Comparison of ENCODE assay signal across 14 cellular contexts in genomic region chr3:5020262-5020722, GRCh38. TPM values are rescaled to one million over a fixed set of nuclear protein-coding genes. Genes with fewer than 3 reads are reported as not detected.
DNase-seq lines count a peak whose midpoint lies in the region; ATAC-seq lines count a peak whose summit lies in the region.
"Had no signal": no experiment of that assay in that cellular context is flagged by ENCODE, and none has a peak within 500 bp of the region (broad histone marks: within the 10 kb centered on the region; RNA-seq: fewer than 3 reads in every experiment).

No MANE protein-coding gene starts in this region.

- H3K4me1 Mint-ChIP-seq in activated T-cell treated with anti-CD3 and anti-CD28 coated beads, Interleukin-2, amount 50 U/mL, for 24 hours (ENCODE audit: low read depth): peaks cover 87% of the 10 kb centered on the region
- H3K4me1 Mint-ChIP-seq in activated CD4-positive, alpha-beta memory T cell treated with anti-CD3 and anti-CD28 coated beads for 36 hours (ENCODE audit: low read depth): peaks cover 84% of the 10 kb centered on the region
- H3K4me1 Mint-ChIP-seq in stimulated activated naive CD8-positive, alpha-beta T cell treated with anti-CD3 and anti-CD28 coated beads, Interleukin-15, amount 100 ng/mL, for 72 hours: peaks cover 94% of the 10 kb centered on the region

- no peak for ATAC-seq in stimulated activated naive CD8-positive, alpha-beta T cell treated with anti-CD3 and anti-CD28 coated beads, Interleukin-15, amount 100 ng/mL, for 72 hours
- ATAC-seq in GM18502 (IDR thresholded peaks at IDR 0.05; ENCODE audit: poor library complexity, unreplicated experiment) (no peak), HG02852 (IDR thresholded peaks at IDR 0.05; ENCODE audit: unreplicated experiment) (no peak)

- DNase-seq in activated T-cell treated with anti-CD3 and anti-CD28 coated beads, Interleukin-2, amount 50 U/mL, for 24 hours: no peak
- DNase-seq in activated T-cell treated with anti-CD3 and anti-CD28 coated beads for 4 hours: no peak
- DNase-seq in activated CD4-positive, alpha-beta memory T cell treated with anti-CD3 and anti-CD28 coated beads for 36 hours: no peak
- no peak for DNase-seq in stimulated activated naive CD8-positive, alpha-beta T cell treated with anti-CD3 and anti-CD28 coated beads, Interleukin-15, amount 100 ng/mL, for 72 hours
- DNase-seq in occipital lobe (lab: John Stamatoyannopoulos, UW): no peak
- DNase-seq: activated CD8-positive, alpha-beta memory T cell treated with anti-CD3 and anti-CD28 coated beads, Interleukin-2, amount 50 U/mL, for 4 hours; dorsolateral prefrontal cortex; left ventricle myocardium inferior; NCI-H187; stimulated activated CD4-positive, alpha-beta T cell treated with anti-CD3 and anti-CD28 coated beads, Interleukin-15, amount 100 ng/mL, for 24 hours had no signal

- no peak overlapping the region for H3K4me3 ChIP-seq in esophagus (ENCODE audit: low read depth in 1 of 2, low read length in 2 of 2)
- H3K4me3 ChIP-seq: dorsolateral prefrontal cortex, left ventricle myocardium inferior had no signal

- POLR2A ChIA-PET in activated CD4-positive, alpha-beta memory T cell treated with anti-CD3 and anti-CD28 coated beads for 36 hours (lab: Charles Lee): interaction anchor here (1.7 to 13.1 kb wide), 3 partner anchors 8 to 39 kb away, joined by 4 to 263 read pairs (median 11); partner anchors contain the start of gene BHLHE40

- H3K27me3 ChIP-seq in esophagus (ENCODE audit: control insufficient read depth in 1 of 2, insufficient read depth in 2 of 2, low read length in 2 of 2): no peaks in the 10 kb centered on the region
- H3K27me3 ChIP-seq: dorsolateral prefrontal cortex had no signal

- H3K9me3 Mint-ChIP-seq in activated T-cell treated with anti-CD3 and anti-CD28 coated beads, Interleukin-2, amount 50 U/mL, for 24 hours: no peaks in the 10 kb centered on the region
- H3K9me3 Mint-ChIP-seq in activated CD4-positive, alpha-beta memory T cell treated with anti-CD3 and anti-CD28 coated beads for 36 hours: no peaks in the 10 kb centered on the region
- H3K9me3 Mint-ChIP-seq in stimulated activated naive CD8-positive, alpha-beta T cell treated with anti-CD3 and anti-CD28 coated beads, Interleukin-15, amount 100 ng/mL, for 72 hours: no peaks in the 10 kb centered on the region

- H3K36me3 Mint-ChIP-seq in activated T-cell treated with anti-CD3 and anti-CD28 coated beads, Interleukin-2, amount 50 U/mL, for 24 hours (ENCODE audit: low read depth): no peaks in the 10 kb centered on the region
- H3K36me3 Mint-ChIP-seq in activated CD4-positive, alpha-beta memory T cell treated with anti-CD3 and anti-CD28 coated beads for 36 hours: no peaks in the 10 kb centered on the region

- WGBS in esophagus, 2 donors: 53 to 69% methylated on average over 7 of the region's 7 CpGs

- no peaks in the 10 kb centered on the region for H3K9me3 ChIP-seq in esophagus (ENCODE audit: control insufficient read depth in 2 of 2, insufficient read depth in 1 of 2, low read depth in 1 of 2, low read length in 1 of 2)
- H3K9me3 ChIP-seq: left ventricle myocardium inferior had no signal

- CTCF ChIA-PET in activated CD4-positive, alpha-beta memory T cell treated with anti-CD3 and anti-CD28 coated beads for 36 hours (lab: Charles Lee): interaction anchor here (1.4 to 9.8 kb wide), 3 partner anchors 39 to 309 kb away, joined by 3 to 181 read pairs (median 8); partner anchors contain the start of gene BHLHE40

- no peak overlapping the region for H3K4me3 Mint-ChIP-seq in activated T-cell treated with anti-CD3 and anti-CD28 coated beads, Interleukin-2, amount 50 U/mL, for 24 hours
- H3K4me3 Mint-ChIP-seq in activated CD4-positive, alpha-beta memory T cell treated with anti-CD3 and anti-CD28 coated beads for 36 hours: no peak overlapping the region
- H3K4me3 Mint-ChIP-seq in stimulated activated naive CD8-positive, alpha-beta T cell treated with anti-CD3 and anti-CD28 coated beads, Interleukin-15, amount 100 ng/mL, for 72 hours: peak overlapping the region; percentile 66 to 70

- peaks cover 0 to 13% of the 10 kb centered on the region in 2 donors for H3K4me1 ChIP-seq in esophagus (ENCODE audit: control insufficient read depth in 2 of 2, insufficient read depth in 2 of 2, low read length in 1 of 2)

- no peaks in the 10 kb centered on the region for H3K36me3 ChIP-seq in esophagus (ENCODE audit: control insufficient read depth in 2 of 2, insufficient read depth in 2 of 2, low read length in 1 of 2)
- H3K36me3 ChIP-seq: left ventricle myocardium inferior had no signal

- H3K27me3 Mint-ChIP-seq in activated T-cell treated with anti-CD3 and anti-CD28 coated beads, Interleukin-2, amount 50 U/mL, for 24 hours: no peaks in the 10 kb centered on the region
- no peaks in the 10 kb centered on the region for H3K27me3 Mint-ChIP-seq in activated CD4-positive, alpha-beta memory T cell treated with anti-CD3 and anti-CD28 coated beads for 36 hours
- peaks cover 2% of the 10 kb centered on the region for H3K27me3 Mint-ChIP-seq in stimulated activated naive CD8-positive, alpha-beta T cell treated with anti-CD3 and anti-CD28 coated beads, Interleukin-15, amount 100 ng/mL, for 72 hours

- H3K27ac ChIP-seq in esophagus (ENCODE audit: low read depth in 2 of 2, low read length in 1 of 2): peak overlapping the region; percentile 90 to 93
- H3K27ac ChIP-seq: dorsolateral prefrontal cortex, left ventricle myocardium inferior had no signal

- intact Hi-C loops in activated CD4-positive, alpha-beta memory T cell treated with anti-CD3 and anti-CD28 coated beads for 36 hours (cut with micrococcal nuclease): loop anchor here (5.0 to 10.0 kb wide), 2 partner anchors 528 to 595 kb away; partner anchors contain the start of gene ITPR1

- H3K27ac Mint-ChIP-seq in activated T-cell treated with anti-CD3 and anti-CD28 coated beads, Interleukin-2, amount 50 U/mL, for 24 hours: peak overlapping the region; percentile 68
- H3K27ac Mint-ChIP-seq in activated CD4-positive, alpha-beta memory T cell treated with anti-CD3 and anti-CD28 coated beads for 36 hours: peak overlapping the region; percentile 93
- peak overlapping the region in 1 of 2 donors; percentile 88 for H3K27ac Mint-ChIP-seq in stimulated activated naive CD8-positive, alpha-beta T cell treated with anti-CD3 and anti-CD28 coated beads, Interleukin-15, amount 100 ng/mL, for 72 hours
- H3K27ac Mint-ChIP-seq: progenitor cell of endocrine pancreas had no signal

RNA-seq across cellular contexts. Expression of gene BHLHE40, which starts 41.1 kb away (rescaled TPM):
- 100 to 1,000 TPM; 188 to 195 TPM for total RNA-seq in activated CD4-positive, alpha-beta memory T cell treated with anti-CD3 and anti-CD28 coated beads for 36 hours
- polyA plus RNA-seq in esophagus: 100 to 1,000 TPM in 1 of 2 donors, 10 to 100 TPM in 1; 84.0 to 185 TPM
- total RNA-seq in occipital lobe: 6.6 TPM

Comparison
In these comparisons a context has a peak if more than half of its experiments do, and no peak if none do; other contexts are left out.
1. H3K4me3 Mint-ChIP-seq: peak in stimulated activated naive CD8-positive, alpha-beta T cell treated with anti-CD3 and anti-CD28 coated beads, Interleukin-15, amount 100 ng/mL, for 72 hours (2 of 2); none in activated T-cell treated with anti-CD3 and anti-CD28 coated beads, Interleukin-2, amount 50 U/mL, for 24 hours (single experiment) and activated CD4-positive, alpha-beta memory T cell treated with anti-CD3 and anti-CD28 coated beads for 36 hours (single experiment).
2. RNA of gene BHLHE40, which starts 41.1 kb away (total RNA-seq): 188 to 195 TPM in activated CD4-positive, alpha-beta memory T cell treated with anti-CD3 and anti-CD28 coated beads for 36 hours; 6.6 TPM in occipital lobe (single experiment); every median in the first group is over 10 times any median in the second.